25 cellular contexts compared by ENCODE assay signal in the genomic region with DNA sequence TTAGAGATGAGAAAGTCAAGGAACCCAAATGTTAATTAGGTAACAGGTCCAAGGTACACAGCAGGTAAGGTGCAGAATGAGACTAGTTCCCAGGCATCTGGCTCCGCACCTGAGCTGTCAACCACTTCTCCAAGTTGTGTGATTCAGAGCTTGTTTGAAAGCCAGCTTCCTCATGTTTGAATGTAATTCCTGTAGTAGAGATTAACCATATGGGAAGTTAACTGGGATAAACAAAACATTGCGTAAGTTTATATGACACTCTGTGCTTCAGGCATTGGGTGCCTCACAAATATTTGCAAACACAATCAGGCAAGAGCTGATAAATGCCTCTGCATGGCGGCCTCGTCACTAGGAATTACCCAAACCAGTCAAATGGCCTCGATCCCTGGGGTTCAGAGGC. TPM values are rescaled to one million over a fixed set of nuclear protein-coding genes. Genes with fewer than 3 reads are reported as not detected.
DNase-seq lines count a peak whose midpoint lies in the region; ATAC-seq, FAIRE-seq and TF ChIP-seq lines count a peak whose summit lies in the region.
"Had no signal": no experiment of that assay in that cellular context is flagged by ENCODE, and none has a peak within 500 bp of the region (broad histone marks: within the 10 kb centered on the region; RNA-seq: fewer than 3 reads in every experiment).

No MANE protein-coding gene starts in this region.

- no peaks in the 10 kb centered on the region for H3K36me3 ChIP-seq in K562 (ENCODE audit: control insufficient read depth, insufficient read depth, low read length)
- H3K36me3 ChIP-seq in small intestine (ENCODE audit: control insufficient read depth in 2 of 2, insufficient read depth in 2 of 2, low read length in 2 of 2): no peaks in the 10 kb centered on the region
- H3K36me3 ChIP-seq: esophagus muscularis mucosa had no signal

- TF ChIP-seq CTCF in HFF-Myc (IDR thresholded peaks at IDR 0.05; ENCODE audit: low read depth, low read length, missing control alignments) (no peak), K562 (IDR thresholded peaks at IDR 0.05 in 2 of 3, conservative IDR thresholded peaks at IDR 0.05 in 1 of 3; ENCODE audit: insufficient read depth in 2 of 3, low read depth in 1 of 3, low read length in 3 of 3) (no peak), fibroblast of villous mesenchyme (IDR thresholded peaks at IDR 0.05; ENCODE audit: insufficient read depth, low read depth, low read length) (no peak)

- POLR2A ChIA-PET in K562 (lab: Yijun Ruan, JAX): interaction anchor here (0.6 kb wide), 1 partner anchor 1020 kb away, joined by 3 read pairs; no protein-coding TSS in a partner anchor

- intact Hi-C loops in K562 (cut with micrococcal nuclease): no loop called here

- H3K27me3 Mint-ChIP-seq in activated T-cell treated with anti-CD3 and anti-CD28 coated beads, Interleukin-2, amount 50 U/mL, for 4 hours (ENCODE audit: low read depth): no peaks in the 10 kb centered on the region

- H4K20me1 ChIP-seq in K562 (replicated peaks; ENCODE audit: control insufficient read depth, insufficient read depth, low read length): no peaks in the 10 kb centered on the region; the same call in 1 of the 2 replicates

- no peaks in the 10 kb centered on the region for H3K36me3 Mint-ChIP-seq in activated T-cell treated with anti-CD3 and anti-CD28 coated beads, Interleukin-2, amount 50 U/mL, for 4 hours (ENCODE audit: insufficient read depth)
- H3K36me3 Mint-ChIP-seq: activated naive CD8-positive, alpha-beta T cell had no signal

- no peaks in the 10 kb centered on the region for H3K79me2 ChIP-seq in K562 (ENCODE audit: control insufficient read depth, insufficient read depth, low read length)

- no peak for FAIRE-seq in K562 (lab: Jason Lieb, UNC)
- FAIRE-seq in small intestine (lab: Jason Lieb, UNC): no peak
- FAIRE-seq: D721Med had no signal

- H3K9me1 ChIP-seq in K562 (ENCODE audit: control insufficient read depth, insufficient read depth, low read length): no peaks in the 10 kb centered on the region

- no peaks in the 10 kb centered on the region for H3K9me3 ChIP-seq in K562 (replicated peaks; ENCODE audit: control insufficient read depth, insufficient read depth, low read depth, low read length)
- no peaks in the 10 kb centered on the region for H3K9me3 ChIP-seq in small intestine (ENCODE audit: control insufficient read depth, low read depth)
- H3K9me3 ChIP-seq: esophagus muscularis mucosa had no signal

- no peaks in the 10 kb centered on the region for H3K9me3 Mint-ChIP-seq in activated T-cell treated with anti-CD3 and anti-CD28 coated beads, Interleukin-2, amount 50 U/mL, for 4 hours
- H3K9me3 Mint-ChIP-seq: activated T-cell treated with anti-CD3 and anti-CD28 coated beads, Interleukin-2, amount 50 U/mL, for 72 hours had no signal

- 2% methylated on average over 5 of the region's 5 CpGs for WGBS in K562 (ENCODE audit: insufficient coverage, low coverage, missing lambda C conversion rate)
- 5 to 43% (median 28%) methylated on average over 5 of the region's 5 CpGs for WGBS in small intestine, 3 donors

- H3K4me3 Mint-ChIP-seq in activated T-cell treated with anti-CD3 and anti-CD28 coated beads, Interleukin-2, amount 50 U/mL, for 4 hours: no peak overlapping the region
- H3K4me3 Mint-ChIP-seq: activated CD8-positive, alpha-beta T cell treated with anti-CD3 and anti-CD28 coated beads, Interleukin-2, amount 10 ng/mL, durations not matched to agents 7 days and 5 days; activated naive CD8-positive, alpha-beta T cell; activated T-cell treated with anti-CD3 and anti-CD28 coated beads, Interleukin-2, amount 50 U/mL, for 72 hours had no signal

- peaks cover 0 to 24% of the 10 kb centered on the region in 2 experiments; a peak in 4 of 5 replicates for H3K27me3 ChIP-seq in K562 (ENCODE audit: control insufficient read depth in 2 of 2, insufficient read depth in 2 of 2, low read length in 2 of 2)
- H3K27me3 ChIP-seq in small intestine (ENCODE audit: control insufficient read depth in 2 of 2, insufficient read depth in 2 of 2, low read length in 2 of 2): no peaks in the 10 kb centered on the region
- H3K27me3 ChIP-seq: dorsolateral prefrontal cortex, esophagus muscularis mucosa had no signal

- no peak for TF ChIP-seq RAD21 in K562 (CRISPR knock-in tag; conservative IDR thresholded peaks at IDR 0.05 in 1 of 2, IDR thresholded peaks at IDR 0.05 in 1 of 2)

- H3K27ac ChIP-seq in K562 (ENCODE audit: extremely low read depth, low read depth, low read length): no peak overlapping the region
- H3K27ac ChIP-seq in small intestine (ENCODE audit: low read depth in 1 of 2, low read length in 1 of 2): peak overlapping the region; percentile 30 to 39
- H3K27ac ChIP-seq: dorsolateral prefrontal cortex, esophagus muscularis mucosa had no signal

- no peak overlapping the region for H3K9ac ChIP-seq in K562 (ENCODE audit: insufficient read depth in 1 of 2, low read depth in 2 of 2, low read length in 2 of 2)

- H3K4me1 Mint-ChIP-seq in activated T-cell treated with anti-CD3 and anti-CD28 coated beads, Interleukin-2, amount 50 U/mL, for 4 hours (ENCODE audit: low read depth): no peaks in the 10 kb centered on the region

- DNase-seq in HFF-Myc (ENCODE audit: extremely low read depth, low read depth): peak; percentile 10
- no peak for DNase-seq in K562 (ENCODE audit: extremely low read depth in 1 of 4, low spot score in 3 of 4)
- peak; percentile 75 for DNase-seq in fibroblast of villous mesenchyme (ENCODE audit: low read depth)
- DNase-seq in small intestine: peak; percentile 95
- no peak for DNase-seq in effector CD4-positive, alpha-beta T cell
- DNase-seq in SIG-M5 (lab: John Stamatoyannopoulos, UW): no peak
- no peak for DNase-seq in activated T-cell treated with anti-CD3 and anti-CD28 coated beads, Interleukin-2, amount 50 U/mL, for 4 hours
- DNase-seq: activated CD8-positive, alpha-beta T cell treated with anti-CD3 and anti-CD28 coated beads, Interleukin-2, amount 10 ng/mL, durations not matched to agents 7 days and 5 days; activated T-cell treated with anti-CD3 and anti-CD28 coated beads, Interleukin-2, amount 50 U/mL, for 72 hours; AML-193; dorsolateral prefrontal cortex; GOT3; NCI-H187 treated with DMSO at 0.1 percent for 48 hours; NCI-H510A; Right ventricle myocardium superior; stimulated activated CD4-positive, alpha-beta T cell treated with anti-CD3 and anti-CD28 coated beads, Interleukin-4, amount 100 ng/mL, for 24 hours had no signal

- H3K4me1 ChIP-seq in K562 (replicated peaks in 1 of 2; ENCODE audit: control insufficient read depth in 2 of 2, insufficient read depth in 2 of 2, low read length in 2 of 2) (no peaks in the 10 kb centered on the region), small intestine (ENCODE audit: control insufficient read depth in 2 of 2, insufficient read depth in 1 of 2, low read depth in 1 of 2, low read length in 1 of 2) (peaks cover 0 to 9% of the 10 kb centered on the region in 2 donors)
- H3K4me1 ChIP-seq: esophagus muscularis mucosa had no signal

- H3K4me3 ChIP-seq in HFF-Myc (replicated peaks; ENCODE audit: low read depth, low read length) (no peak overlapping the region), K562 (no peak overlapping the region), fibroblast of villous mesenchyme (ENCODE audit: low read depth, low read length) (no peak overlapping the region), small intestine (ENCODE audit: low read depth in 1 of 2, low read length in 2 of 2) (no peak overlapping the region)
- H3K4me3 ChIP-seq: dorsolateral prefrontal cortex, esophagus muscularis mucosa had no signal

- no peak overlapping the region for H3K4me2 ChIP-seq in K562 (ENCODE audit: insufficient read depth, low read length)

- in situ Hi-C loops in K562 (cut with MboI): no loop called here

- BruUV-seq in K562 (replicated peaks; lab: Mats Ljungman, UMichigan): no TSS peak

- TF ChIP-seq EP300 in K562 (IDR thresholded peaks at IDR 0.05; ENCODE audit: low read length): no peak

- CTCF ChIA-PET in K562 (lab: Yijun Ruan, JAX; ENCODE audit: low intra/inter-chr PET ratio): no interaction called here

- H2AFZ ChIP-seq in K562 (ENCODE audit: low read depth, low read length): no peak overlapping the region

- no peak for ATAC-seq in K562
- ATAC-seq in HG03571 (IDR thresholded peaks at IDR 0.05; ENCODE audit: unreplicated experiment): no peak
- ATAC-seq in activated T-cell treated with anti-CD3 and anti-CD28 coated beads, Interleukin-2, amount 50 U/mL, for 4 hours: no peak
- ATAC-seq: activated CD8-positive, alpha-beta T cell treated with anti-CD3 and anti-CD28 coated beads, Interleukin-2, amount 10 ng/mL, durations not matched to agents 7 days and 5 days; activated T-cell treated with anti-CD3 and anti-CD28 coated beads, Interleukin-2, amount 50 U/mL, for 72 hours had no signal

- no peak for TF ChIP-seq POLR2A in K562 (conservative IDR thresholded peaks at IDR 0.05)

RNA-seq across cellular contexts. Expression of a gene that starts 27.8 kb away (rescaled TPM):
- not detected in 2 replicates for total RNA-seq in K562 (2011; cell fraction: chromatin; rRNA removed; ENCODE audit: low replicate concordance)
- not detected in 2 replicates for total RNA-seq in K562 (2011; cell fraction: nucleolus; rRNA removed)
- total RNA-seq in K562 (2011; cell fraction: nucleoplasm; rRNA removed): not detected in 2 replicates
- total RNA-seq in K562 (2014; rRNA removed): not detected in 2 replicates
- total RNA-seq in K562 (2014; rRNA removed; fragmentation: Illumina TruSeq; extraction: Trizol): not detected in 2 replicates
- total RNA-seq in K562 (2015; rRNA removed; fragmentation: Illumina TruSeq; extraction: Trizol): not detected in 2 replicates
- total RNA-seq in K562 (2021): not detected in 2 replicates
- polyA plus RNA-seq in K562 (2011; rRNA removed): not detected in 2 replicates
- not detected in 2 replicates for polyA plus RNA-seq in K562 (2011; cell fraction: cytosol; rRNA removed)
- not detected in 2 replicates for polyA plus RNA-seq in K562 (2011; cell fraction: nucleus; rRNA removed)
- not detected in 2 replicates for polyA plus RNA-seq in K562 (2012)
- polyA plus RNA-seq in K562 (2014; fragmentation: Illumina TruSeq; extraction: Trizol): not detected in 2 replicates
- polyA plus RNA-seq in K562 (2014; fragmentation: Nextera tagmentation; extraction: Ambion mirVana): not detected
- not detected in 2 replicates for polyA plus RNA-seq in K562 (2014; rRNA removed)
- polyA minus RNA-seq in K562 (2011; rRNA and poly(A)+ RNA removed): not detected in 2 replicates
- not detected in 2 replicates for polyA minus RNA-seq in K562 (2011; cell fraction: cytosol; rRNA and poly(A)+ RNA removed)
- polyA minus RNA-seq in K562 (2011; cell fraction: nucleus; rRNA and poly(A)+ RNA removed): not detected in 2 replicates
- not detected in 2 replicates for total RNA-seq in fibroblast of villous mesenchyme
- polyA plus RNA-seq in small intestine: not detected
- total RNA-seq in activated T-cell treated with anti-CD3 and anti-CD28 coated beads, Interleukin-2, amount 50 U/mL, for 4 hours: not detected
- total RNA-seq: activated CD8-positive, alpha-beta T cell treated with anti-CD3 and anti-CD28 coated beads, Interleukin-2, amount 10 ng/mL, durations not matched to agents 7 days and 5 days; activated T-cell treated with anti-CD3 and anti-CD28 coated beads, Interleukin-2, amount 50 U/mL, for 72 hours; dorsolateral prefrontal cortex; esophagus muscularis mucosa; HT1080; osteocyte; Right ventricle myocardium superior; skeletal muscle tissue; T-helper 1 cell treated with Interleukin-12 subunit alpha and Interleukin-12 subunit beta and Interleukin-4 antibody, amounts not matched to agents 30 ng/mL and 1 ng/mL, for 36 hours; temporal lobe had no signal

RNA-seq across cellular contexts. Expression of a gene that starts 52.9 kb away (rescaled TPM):
- not detected in 2 replicates for total RNA-seq in K562 (2011; cell fraction: chromatin; rRNA removed; ENCODE audit: low replicate concordance)
- not detected in 2 replicates for total RNA-seq in K562 (2011; cell fraction: nucleolus; rRNA removed)
- not detected in 2 replicates for total RNA-seq in K562 (2011; cell fraction: nucleoplasm; rRNA removed)
- total RNA-seq in K562 (2014; rRNA removed): not detected in 2 replicates
- not detected in 2 replicates for total RNA-seq in K562 (2014; rRNA removed; fragmentation: Illumina TruSeq; extraction: Trizol)
- not detected in 2 replicates for total RNA-seq in K562 (2015; rRNA removed; fragmentation: Illumina TruSeq; extraction: Trizol)
- total RNA-seq in K562 (2021): not detected in 2 replicates
- not detected in 2 replicates for polyA plus RNA-seq in K562 (2011; rRNA removed)
- not detected in 2 replicates for polyA plus RNA-seq in K562 (2011; cell fraction: cytosol; rRNA removed)
- polyA plus RNA-seq in K562 (2011; cell fraction: nucleus; rRNA removed): not detected in 2 replicates
- not detected in 2 replicates for polyA plus RNA-seq in K562 (2012)
- not detected in 2 replicates for polyA plus RNA-seq in K562 (2014; fragmentation: Illumina TruSeq; extraction: Trizol)
- not detected for polyA plus RNA-seq in K562 (2014; fragmentation: Nextera tagmentation; extraction: Ambion mirVana)
- not detected in 2 replicates for polyA plus RNA-seq in K562 (2014; rRNA removed)
- polyA minus RNA-seq in K562 (2011; rRNA and poly(A)+ RNA removed): not detected in 2 replicates
- polyA minus RNA-seq in K562 (2011; cell fraction: cytosol; rRNA and poly(A)+ RNA removed): not detected in 2 replicates
- polyA minus RNA-seq in K562 (2011; cell fraction: nucleus; rRNA and poly(A)+ RNA removed): not detected in 2 replicates
- not detected in 2 replicates for total RNA-seq in fibroblast of villous mesenchyme
- not detected for polyA plus RNA-seq in small intestine
- not detected for total RNA-seq in activated T-cell treated with anti-CD3 and anti-CD28 coated beads, Interleukin-2, amount 50 U/mL, for 4 hours
- total RNA-seq: activated CD8-positive, alpha-beta T cell treated with anti-CD3 and anti-CD28 coated beads, Interleukin-2, amount 10 ng/mL, durations not matched to agents 7 days and 5 days; activated T-cell treated with anti-CD3 and anti-CD28 coated beads, Interleukin-2, amount 50 U/mL, for 72 hours; dorsolateral prefrontal cortex; esophagus muscularis mucosa; HT1080; osteocyte; Right ventricle myocardium superior; skeletal muscle tissue; T-helper 1 cell treated with Interleukin-12 subunit alpha and Interleukin-12 subunit beta and Interleukin-4 antibody, amounts not matched to agents 30 ng/mL and 1 ng/mL, for 36 hours; temporal lobe had no signal

Comparison
In these comparisons a context has a peak if more than half of its experiments do, and no peak if none do; other contexts are left out.
1. DNase-seq: peak in HFF-Myc (single experiment), fibroblast of villous mesenchyme (single experiment) and small intestine (single experiment); none in K562 (0 of 4), effector CD4-positive, alpha-beta T cell (single experiment), SIG-M5 (single experiment) and activated T-cell treated with anti-CD3 and anti-CD28 coated beads, Interleukin-2, amount 50 U/mL, for 4 hours (single experiment).